In the genomic region with DNA sequence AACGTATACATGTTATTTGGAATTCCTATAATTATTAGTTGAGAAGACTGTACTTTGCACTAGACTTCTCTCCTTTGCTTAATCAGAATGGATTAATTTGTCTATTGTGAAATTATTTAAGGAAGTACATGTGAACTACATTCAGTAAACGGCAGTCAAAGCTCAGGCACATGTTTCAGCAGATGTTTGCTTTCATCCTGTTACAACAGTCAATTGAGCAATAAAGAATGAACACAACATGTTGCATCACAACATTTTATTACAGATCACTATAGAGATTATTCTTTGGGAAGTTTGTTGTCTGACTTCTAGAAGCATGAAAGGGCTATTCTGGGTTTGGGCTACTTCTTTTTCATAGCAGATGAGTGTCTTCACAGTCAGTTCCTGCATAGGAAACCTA, we compare ENCODE assay signal across 9 cellular contexts. TPM values are rescaled to one million over a fixed set of nuclear protein-coding genes. Genes with fewer than 3 reads are reported as not detected.
DNase-seq lines count a peak whose midpoint lies in the region; ATAC-seq lines count a peak whose summit lies in the region.
"Had no signal": no experiment of that assay in that cellular context is flagged by ENCODE, and none has a peak within 500 bp of the region (broad histone marks: within the 10 kb centered on the region; RNA-seq: fewer than 3 reads in every experiment).

No MANE protein-coding gene starts in this region.

- CTCF ChIA-PET in activated CD4-positive, alpha-beta T cell treated with anti-CD3 and anti-CD28 coated beads, Interleukin-2, amount 10 ng/mL, durations not matched to agents 7 days and 5 days (lab: Charles Lee), result interaction anchor here (0.9 to 2.1 kb wide), 4 partner anchors 8 to 158 kb away, joined by 3 to 6 read pairs (median 4); a partner anchor contains a TSS

- POLR2A ChIA-PET in activated CD4-positive, alpha-beta T cell treated with anti-CD3 and anti-CD28 coated beads, Interleukin-2, amount 10 ng/mL, durations not matched to agents 7 days and 5 days (lab: Charles Lee), result no interaction called here

- H3K36me3 Mint-ChIP-seq in activated CD4-positive, alpha-beta T cell treated with anti-CD3 and anti-CD28 coated beads, Interleukin-2, amount 10 ng/mL, durations not matched to agents 7 days and 5 days (ENCODE audit: low read depth), result peaks cover 36% of the 10 kb centered on the region
- peaks cover 95% of the 10 kb centered on the region for H3K36me3 Mint-ChIP-seq in stimulated activated effector memory CD8-positive, alpha-beta T cell treated with anti-CD3 and anti-CD28 coated beads, Interleukin-12 subunit alpha, Interleukin-12 subunit beta, amount 100 ng/mL, for 72 hours

- no peak for ATAC-seq in stimulated activated effector memory CD8-positive, alpha-beta T cell treated with anti-CD3 and anti-CD28 coated beads, Interleukin-12 subunit alpha, Interleukin-12 subunit beta, amount 100 ng/mL, for 72 hours

- H3K27me3 Mint-ChIP-seq in activated CD4-positive, alpha-beta T cell treated with anti-CD3 and anti-CD28 coated beads, Interleukin-2, amount 10 ng/mL, durations not matched to agents 7 days and 5 days, result no peaks in the 10 kb centered on the region

- DNase-seq in activated CD4-positive, alpha-beta T cell treated with anti-CD3 and anti-CD28 coated beads, Interleukin-2, amount 10 ng/mL, durations not matched to agents 7 days and 5 days, result no peak
- no peak for DNase-seq in activated CD4-positive, alpha-beta T cell treated with anti-CD3 and anti-CD28 coated beads for 4 hours
- DNase-seq in SIG-M5 (lab: John Stamatoyannopoulos, UW) (peak; percentile 90), fibroblast of the conjunctiva (ENCODE audit: low read depth) (peak; percentile 95), DMS53 treated with DMSO at 0.1 percent for 48 hours (lab: John Stamatoyannopoulos, UW; ENCODE audit: unreplicated experiment) (no peak), cerebellar cortex (ENCODE audit: low spot score) (no peak)
- no peak for DNase-seq in stimulated activated effector memory CD8-positive, alpha-beta T cell treated with anti-CD3 and anti-CD28 coated beads, Interleukin-12 subunit alpha, Interleukin-12 subunit beta, amount 100 ng/mL, for 72 hours (ENCODE audit: low spot score in 2 of 2)
- DNase-seq in activated CD4-positive, CD25-positive, alpha-beta regulatory T cell (lab: John Stamatoyannopoulos, UW), result no peak
- DNase-seq: SHP77 treated with DMSO at 0.1 percent for 48 hours had no signal

- H3K27ac Mint-ChIP-seq in activated CD4-positive, alpha-beta T cell treated with anti-CD3 and anti-CD28 coated beads, Interleukin-2, amount 10 ng/mL, durations not matched to agents 7 days and 5 days, result peak overlapping the region; percentile 82
- H3K27ac Mint-ChIP-seq in stimulated activated effector memory CD8-positive, alpha-beta T cell treated with anti-CD3 and anti-CD28 coated beads, Interleukin-12 subunit alpha, Interleukin-12 subunit beta, amount 100 ng/mL, for 72 hours, result peak overlapping the region; percentile 79

- no peaks in the 10 kb centered on the region for H3K9me3 Mint-ChIP-seq in activated CD4-positive, alpha-beta T cell treated with anti-CD3 and anti-CD28 coated beads, Interleukin-2, amount 10 ng/mL, durations not matched to agents 7 days and 5 days
- H3K9me3 Mint-ChIP-seq in stimulated activated effector memory CD8-positive, alpha-beta T cell treated with anti-CD3 and anti-CD28 coated beads, Interleukin-12 subunit alpha, Interleukin-12 subunit beta, amount 100 ng/mL, for 72 hours, result no peaks in the 10 kb centered on the region

- H3K4me1 Mint-ChIP-seq in activated CD4-positive, alpha-beta T cell treated with anti-CD3 and anti-CD28 coated beads, Interleukin-2, amount 10 ng/mL, durations not matched to agents 7 days and 5 days, result peaks cover 71% of the 10 kb centered on the region
- peaks cover 79% of the 10 kb centered on the region for H3K4me1 Mint-ChIP-seq in stimulated activated effector memory CD8-positive, alpha-beta T cell treated with anti-CD3 and anti-CD28 coated beads, Interleukin-12 subunit alpha, Interleukin-12 subunit beta, amount 100 ng/mL, for 72 hours

- no peak overlapping the region for H3K4me3 Mint-ChIP-seq in activated CD4-positive, alpha-beta T cell treated with anti-CD3 and anti-CD28 coated beads, Interleukin-2, amount 10 ng/mL, durations not matched to agents 7 days and 5 days
- peak overlapping the region; percentile 38 for H3K4me3 Mint-ChIP-seq in stimulated activated effector memory CD8-positive, alpha-beta T cell treated with anti-CD3 and anti-CD28 coated beads, Interleukin-12 subunit alpha, Interleukin-12 subunit beta, amount 100 ng/mL, for 72 hours

RNA-seq across cellular contexts. Expression of a gene that starts 39.2 kb away (rescaled TPM):
- 10 to 100 TPM; 63.4 to 65.8 TPM for total RNA-seq in activated CD4-positive, alpha-beta T cell treated with anti-CD3 and anti-CD28 coated beads, Interleukin-2, amount 10 ng/mL, durations not matched to agents 7 days and 5 days

RNA-seq across cellular contexts. Expression of a gene that starts 53.7 kb away (rescaled TPM):
- 10 to 100 TPM; 78.6 to 81.2 TPM for total RNA-seq in activated CD4-positive, alpha-beta T cell treated with anti-CD3 and anti-CD28 coated beads, Interleukin-2, amount 10 ng/mL, durations not matched to agents 7 days and 5 days

Comparison
In these comparisons a context has a peak if more than half of its experiments do, and no peak if none do; other contexts are left out.
1. DNase-seq: peak in SIG-M5 (single experiment) and fibroblast of the conjunctiva (single experiment); none in activated CD4-positive, alpha-beta T cell treated with anti-CD3 and anti-CD28 coated beads, Interleukin-2, amount 10 ng/mL, durations not matched to agents 7 days and 5 days (single experiment), activated CD4-positive, alpha-beta T cell treated with anti-CD3 and anti-CD28 coated beads for 4 hours (0 of 2), stimulated activated effector memory CD8-positive, alpha-beta T cell treated with anti-CD3 and anti-CD28 coated beads, Interleukin-12 subunit alpha, Interleukin-12 subunit beta, amount 100 ng/mL, for 72 hours (0 of 2), activated CD4-positive, CD25-positive, alpha-beta regulatory T cell (0 of 4), DMS53 treated with DMSO at 0.1 percent for 48 hours (single experiment) and cerebellar cortex (single experiment).